Comparison of ENCODE assay signal across 8 cellular contexts in the genomic region with DNA sequence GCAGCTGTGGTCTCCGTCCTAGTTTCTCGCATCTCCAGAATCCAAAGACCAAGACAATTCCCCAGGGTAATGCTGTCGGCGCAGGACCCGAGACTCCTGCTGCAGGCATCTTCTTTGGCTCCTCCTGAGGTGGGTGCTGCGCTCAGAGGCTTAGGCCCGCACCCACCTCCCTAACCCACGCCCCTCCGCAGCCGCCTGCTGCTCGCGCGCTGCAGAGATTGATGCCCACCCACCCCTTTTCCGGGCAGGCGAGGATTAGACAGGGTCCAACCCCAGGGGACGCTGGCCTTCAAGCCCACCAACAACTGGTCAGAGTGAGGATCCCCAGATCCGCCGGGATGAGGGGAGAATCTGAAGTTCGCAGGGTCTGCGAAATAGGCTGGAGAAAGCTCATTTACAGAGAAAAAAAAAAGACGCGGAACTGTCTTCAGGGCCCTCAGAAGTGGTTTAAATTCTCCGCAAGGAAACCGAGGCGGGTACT. TPM values are rescaled to one million over a fixed set of nuclear protein-coding genes. Genes with fewer than 3 reads are reported as not detected.
DNase-seq lines count a peak whose midpoint lies in the region; ATAC-seq and TF ChIP-seq lines count a peak whose summit lies in the region.

No MANE protein-coding gene starts in this region.

- peaks cover 22 to 64% (median 47%) of the 10 kb centered on the region in 4 donors for H3K4me1 Mint-ChIP-seq in CD4-positive, CD25-positive, alpha-beta regulatory T cell
- peaks cover 47% of the 10 kb centered on the region for H3K4me1 Mint-ChIP-seq in activated B cell treated with CpG ODN at 0.5 μM for 24 hours

- no peak overlapping the region for H3K9ac ChIP-seq in parathyroid adenoma

- peak overlapping the region; percentile 47 for H3K27ac ChIP-seq in CD4-positive, CD25-positive, alpha-beta regulatory T cell (ENCODE audit: insufficient read depth, low read length, poor library complexity, severe bottlenecking)
- peak overlapping the region; percentile 24 for H3K27ac ChIP-seq in parathyroid adenoma

- peaks cover 0 to 10% of the 10 kb centered on the region in 2 experiments for H3K9me3 ChIP-seq in CD4-positive, CD25-positive, alpha-beta regulatory T cell (ENCODE audit: control insufficient read depth in 2 of 2, low read length in 2 of 2)
- H3K9me3 ChIP-seq in parathyroid adenoma (ENCODE audit: control insufficient read depth, low read length): no peaks in the 10 kb centered on the region

- peaks cover 4% of the 10 kb centered on the region for H3K27me3 Mint-ChIP-seq in CD4-positive, CD25-positive, alpha-beta regulatory T cell
- no peaks in the 10 kb centered on the region for H3K27me3 Mint-ChIP-seq in activated B cell treated with CpG ODN at 0.5 μM for 24 hours

- peak overlapping the region; percentile 78 for H3K4me3 ChIP-seq in CD4-positive, CD25-positive, alpha-beta regulatory T cell (ENCODE audit: low read depth, low read length)
- peak overlapping the region; percentile 59 for H3K4me3 ChIP-seq in fibroblast of villous mesenchyme (ENCODE audit: low read depth, low read length)
- H3K4me3 ChIP-seq in parathyroid adenoma (ENCODE audit: low read depth, low read length): peak overlapping the region; percentile 15

- H3K36me3 Mint-ChIP-seq in CD4-positive, CD25-positive, alpha-beta regulatory T cell: peaks cover 1% of the 10 kb centered on the region
- peaks cover 3% of the 10 kb centered on the region for H3K36me3 Mint-ChIP-seq in activated B cell treated with CpG ODN at 0.5 μM for 24 hours (ENCODE audit: low read depth)

- POLR2A ChIA-PET in activated B cell treated with CpG ODN at 0.5 μM for 24 hours (lab: Charles Lee): interaction anchor here (0.7 to 1.3 kb wide), 3 partner anchors 28 to 103 kb away, joined by 3 to 7 read pairs (median 4); partner anchors contain the start of genes SLFN11 and SLFN13

- TF ChIP-seq CTCF in activated B cell treated with CpG ODN at 0.5 μM for 24 hours (IDR thresholded peaks at IDR 0.05): no peak
- TF ChIP-seq CTCF in fibroblast of villous mesenchyme (IDR thresholded peaks at IDR 0.05; ENCODE audit: insufficient read depth, low read depth, low read length): no peak
- no peak for TF ChIP-seq CTCF in parathyroid adenoma (IDR thresholded peaks at IDR 0.05)

- peaks cover 0 to 14% (median 3%) of the 10 kb centered on the region in 7 donors for H3K9me3 Mint-ChIP-seq in CD4-positive, CD25-positive, alpha-beta regulatory T cell
- H3K9me3 Mint-ChIP-seq in activated B cell treated with CpG ODN at 0.5 μM for 24 hours: peaks cover 4% of the 10 kb centered on the region

- peak overlapping the region; percentile 21 for H2AFZ ChIP-seq in parathyroid adenoma

- ATAC-seq in CD4-positive, CD25-positive, alpha-beta regulatory T cell (ENCODE audit: low read depth in 2 of 2): no peak
- ATAC-seq in activated B cell treated with CpG ODN at 0.5 μM for 24 hours (ENCODE audit: low read depth): no peak

- peak overlapping the region; percentile 87 to 94 (median 91) for H3K27ac Mint-ChIP-seq in CD4-positive, CD25-positive, alpha-beta regulatory T cell
- peak overlapping the region; percentile 79 for H3K27ac Mint-ChIP-seq in activated B cell treated with CpG ODN at 0.5 μM for 24 hours

- H3K27me3 ChIP-seq in CD4-positive, CD25-positive, alpha-beta regulatory T cell (ENCODE audit: control insufficient read depth, insufficient read depth, low read length): no peaks in the 10 kb centered on the region
- peaks cover 3% of the 10 kb centered on the region for H3K27me3 ChIP-seq in parathyroid adenoma (ENCODE audit: control insufficient read depth, insufficient read depth, low read length)

- CTCF ChIA-PET in activated B cell treated with CpG ODN at 0.5 μM for 24 hours (lab: Charles Lee): interaction anchor here (0.9 to 2.1 kb wide), 2 partner anchors 32 to 188 kb away, joined by 3 to 8 read pairs; no protein-coding TSS in a partner anchor

- H3K4me1 ChIP-seq in CD4-positive, CD25-positive, alpha-beta regulatory T cell (ENCODE audit: control insufficient read depth, insufficient read depth, low read length, poor library complexity, severe bottlenecking): peaks cover 29% of the 10 kb centered on the region
- no peaks in the 10 kb centered on the region for H3K4me1 ChIP-seq in parathyroid adenoma

- DNase-seq in CD4-positive, CD25-positive, alpha-beta regulatory T cell: no peak
- DNase-seq in activated B cell treated with CpG ODN at 0.5 μM for 24 hours: no peak
- no peak for DNase-seq in fibroblast of villous mesenchyme (ENCODE audit: low read depth)
- no peak for DNase-seq in SIG-M5 treated with dmso at 0.1 percent for 504 hours (lab: John Stamatoyannopoulos, UW; ENCODE audit: unreplicated experiment)
- DNase-seq in head of caudate nucleus: no peak
- no peak for DNase-seq in midbrain (lab: John Stamatoyannopoulos, UW)
- DNase-seq in activated CD8-positive, alpha-beta memory T cell treated with anti-CD3 and anti-CD28 coated beads, Interleukin-2, amount 50 U/mL, for 4 hours: no peak

- no peaks in the 10 kb centered on the region for H3K36me3 ChIP-seq in CD4-positive, CD25-positive, alpha-beta regulatory T cell (ENCODE audit: control insufficient read depth, insufficient read depth, low read length)
- no peaks in the 10 kb centered on the region for H3K36me3 ChIP-seq in parathyroid adenoma (ENCODE audit: control insufficient read depth, insufficient read depth, low read length)

- no peaks in the 10 kb centered on the region for H3K79me2 ChIP-seq in parathyroid adenoma

- intact Hi-C loops in activated B cell treated with CpG ODN at 0.5 μM for 24 hours (cut with micrococcal nuclease): no loop called here
- intact Hi-C loops in head of caudate nucleus (cut with DNase I): no loop called here

- H3K4me2 ChIP-seq in parathyroid adenoma (ENCODE audit: low read length): peak overlapping the region; percentile 74

- H3K4me3 Mint-ChIP-seq in CD4-positive, CD25-positive, alpha-beta regulatory T cell: peak overlapping the region; percentile 84 to 93 (median 90)
- H3K4me3 Mint-ChIP-seq in activated B cell treated with CpG ODN at 0.5 μM for 24 hours: peak overlapping the region; percentile 86

RNA-seq across cellular contexts. Expression of gene SLFN11, which starts 27.9 kb away (rescaled TPM):
- 61.9 TPM for total RNA-seq in CD4-positive, CD25-positive, alpha-beta regulatory T cell
- polyA plus RNA-seq in CD4-positive, CD25-positive, alpha-beta regulatory T cell: 10 to 100 TPM; 10.1 to 18.0 (median 11.2) TPM
- total RNA-seq in activated B cell treated with CpG ODN at 0.5 μM for 24 hours: 19.2 and 22.4 TPM in 2 replicates
- total RNA-seq in fibroblast of villous mesenchyme: 54.8 and 95.9 TPM in 2 replicates

Comparison
In these comparisons a context has a peak if more than half of its experiments do, and no peak if none do; other contexts are left out.
1. H3K4me3 ChIP-seq: peak in every context shown above with its lines; median percentile 78 in CD4-positive, CD25-positive, alpha-beta regulatory T cell; 59 in fibroblast of villous mesenchyme; 15 in parathyroid adenoma.